ENCODE assay signal across 26 cellular contexts in the genomic region with DNA sequence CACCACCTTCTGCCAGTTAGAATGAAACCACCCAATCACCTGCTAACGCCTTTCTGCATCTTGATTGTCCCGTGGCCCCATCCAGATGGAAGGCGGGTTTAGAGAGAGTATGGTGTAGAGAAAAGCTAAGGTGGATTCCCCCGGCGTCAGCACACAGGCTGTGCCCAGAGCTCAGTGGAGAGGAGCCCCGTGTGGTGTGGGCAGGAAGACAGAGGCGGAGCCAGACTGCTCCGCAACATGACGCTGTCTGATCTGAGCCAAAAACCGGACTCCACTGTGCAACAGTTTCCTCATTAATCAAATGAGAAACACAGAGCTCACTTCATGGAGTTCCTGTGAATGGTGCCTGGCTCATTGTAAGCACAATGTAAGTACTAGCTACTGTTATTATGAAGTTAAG.
"Had no signal": no experiment of that assay in that cellular context is flagged by ENCODE, and none has a peak within 500 bp of the region (broad histone marks: within the 10 kb centered on the region; RNA-seq: fewer than 3 reads in every experiment).

No MANE protein-coding gene starts in this region.

- H3K4me3 ChIP-seq: ascending aorta, cardiac muscle cell, SJCRH30, SK-N-MC had no signal

- H3K27me3 ChIP-seq: ascending aorta, cardiac muscle cell, SJCRH30 had no signal

- H3K27ac ChIP-seq: ascending aorta, cardiac muscle cell, SJCRH30, SK-N-MC had no signal

- H3K9me3 ChIP-seq: ascending aorta, SJCRH30 had no signal

- ATAC-seq: activated CD8-positive, alpha-beta T cell treated with anti-CD3 and anti-CD28 coated beads, Interleukin-2, amount 10 ng/mL, durations not matched to agents 7 days and 5 days had no signal

- H3K36me3 ChIP-seq: ascending aorta, cardiac muscle cell, SJCRH30, WERI-Rb-1 had no signal

- DNase-seq: activated CD4-positive, alpha-beta T cell treated with anti-CD3 and anti-CD28 coated beads for 1 hour; activated CD4-positive, alpha-beta T cell treated with anti-CD3 and anti-CD28 coated beads, Interleukin-2, amount 10 ng/mL, durations not matched to agents 7 days and 5 days; activated CD4-positive, alpha-beta T cell treated with anti-CD3 and anti-CD28 coated beads, Interleukin-2, amount 50 U/mL, for 48 hours; activated CD4-positive, CD25-positive, alpha-beta regulatory T cell; activated CD8-positive, alpha-beta T cell treated with anti-CD3 and anti-CD28 coated beads, Interleukin-2, amount 10 ng/mL, durations not matched to agents 7 days and 5 days; activated gamma-delta T cell; activated naive CD4-positive, alpha-beta T cell treated with Interleukin-2 at 50 U/mL for 16 hours; activated naive CD8-positive, alpha-beta T cell treated with anti-CD3 and anti-CD28 coated beads, Interleukin-2, amount 10 ng/mL, durations not matched to agents 7 days and 5 days; activated T-cell treated with anti-CD3 and anti-CD28 coated beads, Interleukin-2, amount 50 U/mL, for 24 hours; amygdala; Karpas-422; KBM-7; NCI-H1105; NCI-H1417 treated with DMSO at 0.1 percent for 48 hours; NCI-H1930; NCI-H2081 treated with DMSO at 0.1 percent for 48 hours; NCI-H226; NCI-H446 treated with DMSO at 0.1 percent for 48 hours; NCI-H69; Right ventricle myocardium superior; SJCRH30; T1000; WERI-Rb-1 had no signal

- H3K4me1 ChIP-seq: ascending aorta, SJCRH30 had no signal
